Comparison of ENCODE assay signal across 18 cellular contexts in genomic region chr2:64205415-64205814, GRCh38.
A peak's percentile ranks its signal among the peaks of the same experiment; 100 is the strongest.
DNase-seq lines count a peak whose midpoint lies in the region; ATAC-seq, FAIRE-seq and TF ChIP-seq lines count a peak whose summit lies in the region.
"Had no signal": no experiment of that assay in that cellular context is flagged by ENCODE, and none has a peak within 500 bp of the region (broad histone marks: within the 10 kb centered on the region; RNA-seq: fewer than 3 reads in every experiment).

No MANE protein-coding gene starts in this region.

- peak; percentile 61 for FAIRE-seq in GM18507 (lab: Jason Lieb, UNC)
- FAIRE-seq: bronchial epithelial cell, HepG2 had no signal

- ATAC-seq in GM21723 (IDR thresholded peaks at IDR 0.05; ENCODE audit: unreplicated experiment): no peak
- no peak for ATAC-seq in HG03039 (IDR thresholded peaks at IDR 0.05; ENCODE audit: unreplicated experiment)
- ATAC-seq: GM23338, HepG2 had no signal

- in situ Hi-C loops in ACHN (cut with HindIII; ENCODE audit: low pct_ligation_motif_present, low pct_unique_long_range_greater_than_20kb, low sequenced_read_pairs): no loop called here

- H3K27ac ChIP-seq in neural progenitor cell: no peak overlapping the region

- DNase-seq in CD14-positive monocyte (ENCODE audit: low spot score): no peak
- no peak for DNase-seq in GM18507 (ENCODE audit: extremely low spot score, insufficient read length, low read depth)
- no peak for DNase-seq in neural progenitor cell (ENCODE audit: low spot score)
- no peak for DNase-seq in ACHN
- DNase-seq: activated CD8-positive, alpha-beta memory T cell treated with anti-CD3 and anti-CD28 coated beads for 24 hours; COR-L47; cortex of kidney; DND-41; NCI-H1417 treated with DMSO at 0.1 percent for 48 hours; NCI-H524; Right ventricle myocardium superior; stimulated activated CD4-positive, alpha-beta T cell treated with anti-CD3 and anti-CD28 coated beads, Interleukin-4, amount 100 ng/mL, for 24 hours had no signal

- H3K36me3 ChIP-seq in neural progenitor cell: no peaks in the 10 kb centered on the region

- H3K9me3 Mint-ChIP-seq in CD14-positive monocyte: no peaks in the 10 kb centered on the region
- peaks cover 5% of the 10 kb centered on the region for H3K9me3 Mint-ChIP-seq in activated naive CD8-positive, alpha-beta T cell (ENCODE audit: low read depth)
- H3K9me3 Mint-ChIP-seq in neural progenitor cell: no peaks in the 10 kb centered on the region
- H3K9me3 Mint-ChIP-seq: GM23338 had no signal

- no peak overlapping the region for H2AFZ ChIP-seq in neural progenitor cell (replicated peaks)
- H2AFZ ChIP-seq: GM23338 had no signal

- H4K20me1 ChIP-seq in neural progenitor cell (ENCODE audit: low read depth): no peaks in the 10 kb centered on the region

- no peaks in the 10 kb centered on the region for H3K79me2 ChIP-seq in neural progenitor cell (ENCODE audit: low read depth)

- H3F3A ChIP-seq in neural progenitor cell (ENCODE audit: low read depth): no peaks in the 10 kb centered on the region

- no peak overlapping the region for H3K4me2 ChIP-seq in neural progenitor cell
- H3K4me2 ChIP-seq: GM23338 had no signal

- no peaks in the 10 kb centered on the region for H3K9me3 ChIP-seq in neural progenitor cell (ENCODE audit: low read depth)

- H3K4me3 Mint-ChIP-seq in CD14-positive monocyte: no peak overlapping the region
- H3K4me3 Mint-ChIP-seq in activated naive CD8-positive, alpha-beta T cell: peak overlapping the region; percentile 11
- no peak overlapping the region for H3K4me3 Mint-ChIP-seq in neural progenitor cell
- H3K4me3 Mint-ChIP-seq: GM23338 had no signal

- TF ChIP-seq CTCF in CD14-positive monocyte (IDR thresholded peaks at IDR 0.05) (no peak), neural progenitor cell (IDR thresholded peaks at IDR 0.05) (no peak)

- H3K36me3 Mint-ChIP-seq in CD14-positive monocyte (no peaks in the 10 kb centered on the region), neural progenitor cell (no peaks in the 10 kb centered on the region)
- H3K36me3 Mint-ChIP-seq in activated naive CD8-positive, alpha-beta T cell: peaks cover 2% of the 10 kb centered on the region

- peaks cover 0 to 2% (median 0%) of the 10 kb centered on the region in 3 donors for H3K27me3 Mint-ChIP-seq in CD14-positive monocyte (ENCODE audit: low read depth in 3 of 3)
- no peaks in the 10 kb centered on the region for H3K27me3 Mint-ChIP-seq in activated naive CD8-positive, alpha-beta T cell
- H3K27me3 Mint-ChIP-seq in neural progenitor cell (ENCODE audit: insufficient read depth, low read depth): no peaks in the 10 kb centered on the region

- H3K4me1 Mint-ChIP-seq in CD14-positive monocyte (peaks cover 35% of the 10 kb centered on the region), neural progenitor cell (peaks cover 36% of the 10 kb centered on the region)
- peaks cover 77% of the 10 kb centered on the region for H3K4me1 Mint-ChIP-seq in activated naive CD8-positive, alpha-beta T cell (ENCODE audit: low read depth)

- no peaks in the 10 kb centered on the region for H3K27me3 ChIP-seq in neural progenitor cell

- peaks cover 11% of the 10 kb centered on the region for H3K4me1 ChIP-seq in neural progenitor cell

- no peak overlapping the region for H3K4me3 ChIP-seq in neural progenitor cell
- H3K4me3 ChIP-seq: GM23338 had no signal

- intact Hi-C loops in CD14-positive monocyte (cut with micrococcal nuclease): no loop called here

- no peak overlapping the region for H3K9ac ChIP-seq in neural progenitor cell

- H3K27ac Mint-ChIP-seq in CD14-positive monocyte (peak overlapping the region; percentile 0 to 99 (median 61)), neural progenitor cell (peak overlapping the region; percentile 54)
- H3K27ac Mint-ChIP-seq in activated naive CD8-positive, alpha-beta T cell: peak overlapping the region; percentile 64
- H3K27ac Mint-ChIP-seq: GM23338 had no signal
